13 cellular contexts compared by ENCODE assay signal in genomic region chr6:4800662-4801061, GRCh38.
"Had no signal": no experiment of that assay in that cellular context is flagged by ENCODE, and none has a peak within 500 bp of the region (broad histone marks: within the 10 kb centered on the region; RNA-seq: fewer than 3 reads in every experiment).

No MANE protein-coding gene starts in this region.

- H3K27me3 ChIP-seq: esophagus muscularis mucosa, tibial nerve had no signal

- H3K27ac ChIP-seq: esophagus muscularis mucosa, tibial nerve, WERI-Rb-1 had no signal

- ATAC-seq: left cardiac atrium had no signal

- DNase-seq: activated CD4-positive, alpha-beta T cell treated with anti-CD3 and anti-CD28 coated beads for 4 hours; activated CD8-positive, alpha-beta memory T cell treated with anti-CD3 and anti-CD28 coated beads, Interleukin-2, amount 50 U/mL, for 48 hours; activated CD8-positive, alpha-beta T cell treated with anti-CD3 and anti-CD28 coated beads, Interleukin-2, amount 10 ng/mL, durations not matched to agents 7 days and 5 days; amygdala; immature natural killer cell; left cardiac atrium; naive thymus-derived CD4-positive, alpha-beta T cell; posterior cingulate gyrus; small intestine; WERI-Rb-1 had no signal

- H3K4me3 ChIP-seq: esophagus muscularis mucosa, lung, tibial nerve had no signal

- H3K36me3 ChIP-seq: esophagus muscularis mucosa, WERI-Rb-1 had no signal

- FAIRE-seq: small intestine had no signal
